In genomic region chr11:392102-392777, GRCh38 we compare ENCODE assay signal across 1 cellular context.
TF ChIP-seq lines count a peak whose summit lies in the region.

No MANE protein-coding gene starts in this region.

TF ChIP-seq in K562, 482 proteins besides CTCF, POLR2A, EP300 and RAD21:
- TF ChIP-seq ZBTB33 (CRISPR knock-in tag; IDR thresholded peaks at IDR 0.05) (0 out of 2 replicates have a peak, but pooled peaks have one; percentile 42), RBFOX2 (IDR thresholded peaks at IDR 0.05; ENCODE audit: low read depth, low read length) (peak; percentile 41; the same call in 1 of the 2 replicates), ZNF740 (CRISPR knock-in tag; IDR thresholded peaks at IDR 0.05) (peak; percentile 55; the same call in 1 of the 2 replicates), ZNF740 (tag; IDR thresholded peaks at IDR 0.05) (no peak), GABPA (tag; conservative IDR thresholded peaks at IDR 0.05; ENCODE audit: low read depth) (no peak), ZMIZ1 (IDR thresholded peaks at IDR 0.05; ENCODE audit: low read depth in 2 of 2, low read length in 2 of 2) (no peak)
